In genomic region chr15:62138124-62138523, GRCh38 we compare ENCODE assay signal across 11 cellular contexts. TPM values are rescaled to one million over a fixed set of nuclear protein-coding genes. Genes with fewer than 3 reads are reported as not detected.
A peak's percentile ranks its signal among the peaks of the same experiment; 100 is the strongest.
DNase-seq lines count a peak whose midpoint lies in the region; ATAC-seq, FAIRE-seq and TF ChIP-seq lines count a peak whose summit lies in the region.
"Had no signal": no experiment of that assay in that cellular context is flagged by ENCODE, and none has a peak within 500 bp of the region (broad histone marks: within the 10 kb centered on the region; RNA-seq: fewer than 3 reads in every experiment).

No MANE protein-coding gene starts in this region.

- H3K9me3 ChIP-seq in vagina, result no peaks in the 10 kb centered on the region
- H3K9me3 ChIP-seq in Peyer's patch, result no peaks in the 10 kb centered on the region

- peaks cover 7% of the 10 kb centered on the region for H3K4me1 ChIP-seq in vagina
- H3K4me1 ChIP-seq in Peyer's patch, result peaks cover 0 to 41% (median 1%) of the 10 kb centered on the region in 4 donors

- intact Hi-C loops in vagina (cut with DNase I), result no loop called here

- no peak for FAIRE-seq in H54 (lab: Jason Lieb, UNC)
- FAIRE-seq: TTC549 had no signal

- peak; percentile 91 for ATAC-seq in SK-N-SH treated with all-trans-retinoic acid at 6 μM for 48 hours
- ATAC-seq: Right ventricle myocardium inferior; stimulated activated naive CD8-positive, alpha-beta T cell treated with anti-CD3 and anti-CD28 coated beads, Interleukin-15, Interleukin-2, amounts not matched to agents 100 U/mL and 50 U/mL, for 24 hours had no signal

- H3K27me3 ChIP-seq in vagina (no peaks in the 10 kb centered on the region), Peyer's patch (no peaks in the 10 kb centered on the region)

- DNase-seq in H54 (ENCODE audit: insufficient read length, low spot score), result peak; percentile 13
- peak; percentile 42 for DNase-seq in fibroblast of gingiva (ENCODE audit: low read depth)
- DNase-seq in retinal pigment epithelial cell (ENCODE audit: low read depth), result peak; percentile 76
- DNase-seq in vagina (ENCODE audit: extremely low spot score in 2 of 2), result no peak
- no peak for DNase-seq in Peyer's patch
- no peak for DNase-seq in caudate nucleus (lab: John Stamatoyannopoulos, UW)
- no peak for DNase-seq in KBM-7
- DNase-seq: stimulated activated naive CD8-positive, alpha-beta T cell treated with anti-CD3 and anti-CD28 coated beads, Interleukin-15, Interleukin-2, amounts not matched to agents 100 U/mL and 50 U/mL, for 24 hours had no signal

- TF ChIP-seq POLR2A in H54 (IDR thresholded peaks at IDR 0.05; ENCODE audit: low read depth, low read length) (no peak), vagina (IDR thresholded peaks at IDR 0.05) (no peak), Peyer's patch (IDR thresholded peaks at IDR 0.05) (no peak)

- H3K4me3 ChIP-seq in retinal pigment epithelial cell (ENCODE audit: low read length) (no peak overlapping the region), vagina (no peak overlapping the region), Peyer's patch (no peak overlapping the region)

- H3K36me3 ChIP-seq in vagina (no peaks in the 10 kb centered on the region), Peyer's patch (no peaks in the 10 kb centered on the region)

- H3K27ac ChIP-seq in vagina (no peak overlapping the region), Peyer's patch (peak overlapping the region in 2 of 4 donors; percentile 5 to 42), caudate nucleus (ENCODE audit: low read depth, low read length) (no peak overlapping the region)

- in situ Hi-C loops in KBM-7 (cut with MboI; ENCODE audit: low pct_unique_long_range_greater_than_20kb, low sequenced_read_pairs), result no loop called here

- TF ChIP-seq CTCF in retinal pigment epithelial cell (conservative IDR thresholded peaks at IDR 0.05; ENCODE audit: low read depth, low read length) (no peak), vagina (IDR thresholded peaks at IDR 0.05) (no peak), Peyer's patch (IDR thresholded peaks at IDR 0.05) (no peak)

TF ChIP-seq in SK-N-SH treated with all-trans-retinoic acid at 6 μM for 48 hours, 23 proteins besides CTCF, POLR2A, EP300 and RAD21:
- TF ChIP-seq, protein P1, sequence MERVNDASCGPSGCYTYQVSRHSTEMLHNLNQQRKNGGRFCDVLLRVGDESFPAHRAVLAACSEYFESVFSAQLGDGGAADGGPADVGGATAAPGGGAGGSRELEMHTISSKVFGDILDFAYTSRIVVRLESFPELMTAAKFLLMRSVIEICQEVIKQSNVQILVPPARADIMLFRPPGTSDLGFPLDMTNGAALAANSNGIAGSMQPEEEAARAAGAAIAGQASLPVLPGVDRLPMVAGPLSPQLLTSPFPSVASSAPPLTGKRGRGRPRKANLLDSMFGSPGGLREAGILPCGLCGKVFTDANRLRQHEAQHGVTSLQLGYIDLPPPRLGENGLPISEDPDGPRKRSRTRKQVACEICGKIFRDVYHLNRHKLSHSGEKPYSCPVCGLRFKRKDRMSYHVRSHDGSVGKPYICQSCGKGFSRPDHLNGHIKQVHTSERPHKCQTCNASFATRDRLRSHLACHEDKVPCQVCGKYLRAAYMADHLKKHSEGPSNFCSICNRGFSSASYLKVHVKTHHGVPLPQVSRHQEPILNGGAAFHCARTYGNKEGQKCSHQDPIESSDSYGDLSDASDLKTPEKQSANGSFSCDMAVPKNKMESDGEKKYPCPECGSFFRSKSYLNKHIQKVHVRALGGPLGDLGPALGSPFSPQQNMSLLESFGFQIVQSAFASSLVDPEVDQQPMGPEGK (CRISPR knock-in tag; IDR thresholded peaks at IDR 0.05; ENCODE audit: borderline replicate concordance), result no peak
- TF ChIP-seq PPARA (CRISPR knock-in tag; IDR thresholded peaks at IDR 0.05; ENCODE audit: borderline replicate concordance) (no peak), TCF4 (CRISPR knock-in tag; IDR thresholded peaks at IDR 0.05; ENCODE audit: borderline replicate concordance) (no peak), TOX (CRISPR knock-in tag; IDR thresholded peaks at IDR 0.05; ENCODE audit: borderline replicate concordance) (no peak), RARB (CRISPR knock-in tag; IDR thresholded peaks at IDR 0.05) (no peak), ZNF70 (CRISPR knock-in tag; IDR thresholded peaks at IDR 0.05) (no peak), ZFP3 (CRISPR knock-in tag; IDR thresholded peaks at IDR 0.05) (no peak), ZNF565 (CRISPR knock-in tag; conservative IDR thresholded peaks at IDR 0.05; ENCODE audit: low read depth) (no peak), GLIS3 (CRISPR knock-in tag; IDR thresholded peaks at IDR 0.05) (no peak), ISL1 (CRISPR knock-in tag; IDR thresholded peaks at IDR 0.05) (no peak)
- TF ChIP-seq, protein P2, sequence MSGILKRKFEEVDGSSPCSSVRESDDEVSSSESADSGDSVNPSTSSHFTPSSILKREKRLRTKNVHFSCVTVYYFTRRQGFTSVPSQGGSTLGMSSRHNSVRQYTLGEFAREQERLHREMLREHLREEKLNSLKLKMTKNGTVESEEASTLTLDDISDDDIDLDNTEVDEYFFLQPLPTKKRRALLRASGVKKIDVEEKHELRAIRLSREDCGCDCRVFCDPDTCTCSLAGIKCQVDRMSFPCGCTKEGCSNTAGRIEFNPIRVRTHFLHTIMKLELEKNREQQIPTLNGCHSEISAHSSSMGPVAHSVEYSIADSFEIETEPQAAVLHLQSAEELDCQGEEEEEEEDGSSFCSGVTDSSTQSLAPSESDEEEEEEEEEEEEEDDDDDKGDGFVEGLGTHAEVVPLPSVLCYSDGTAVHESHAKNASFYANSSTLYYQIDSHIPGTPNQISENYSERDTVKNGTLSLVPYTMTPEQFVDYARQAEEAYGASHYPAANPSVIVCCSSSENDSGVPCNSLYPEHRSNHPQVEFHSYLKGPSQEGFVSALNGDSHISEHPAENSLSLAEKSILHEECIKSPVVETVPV (CRISPR knock-in tag; IDR thresholded peaks at IDR 0.05), result no peak

RNA-seq across cellular contexts. Expression of gene C2CD4B, which starts 27.0 kb away (rescaled TPM):
- 0.49 TPM for total RNA-seq in vagina
- total RNA-seq in Peyer's patch, result 1 to 10 TPM; 1.8 to 9.9 (median 3.5) TPM

Comparison
In these comparisons a context has a peak if more than half of its experiments do, and no peak if none do; other contexts are left out.
1. DNase-seq: peak in H54 (single experiment), fibroblast of gingiva (single experiment) and retinal pigment epithelial cell (single experiment); none in vagina (0 of 2), Peyer's patch (0 of 3), caudate nucleus (0 of 61) and KBM-7 (single experiment).